ENCODE assay signal across 15 cellular contexts in genomic region chr1:93016171-93016570, GRCh38. TPM values are rescaled to one million over a fixed set of nuclear protein-coding genes. Genes with fewer than 3 reads are reported as not detected.
DNase-seq lines count a peak whose midpoint lies in the region; ATAC-seq and TF ChIP-seq lines count a peak whose summit lies in the region.
"Had no signal": no experiment of that assay in that cellular context is flagged by ENCODE, and none has a peak within 500 bp of the region (broad histone marks: within the 10 kb centered on the region; RNA-seq: fewer than 3 reads in every experiment).

No MANE protein-coding gene starts in this region.

- no TSS peak for BruUV-seq in Caco-2 (replicated peaks; lab: Mats Ljungman, UMichigan)

- no peaks in the 10 kb centered on the region for H3K9me3 Mint-ChIP-seq in Caco-2 (ENCODE audit: unreplicated experiment)
- H3K9me3 Mint-ChIP-seq in activated T-cell treated with anti-CD3 and anti-CD28 coated beads, Interleukin-2, amount 50 U/mL, for 4 hours: no peaks in the 10 kb centered on the region
- H3K9me3 Mint-ChIP-seq: activated naive CD8-positive, alpha-beta T cell treated with anti-CD3 and anti-CD28 coated beads for 36 hours; endodermal cell had no signal

- DNase-seq in Caco-2 (no peak), M059J (ENCODE audit: low read depth) (peak; percentile 59), fibroblast of lung (ENCODE audit: low read depth in 2 of 2) (peak; percentile 41 to 43), osteoblast (ENCODE audit: insufficient read length, low spot score, missing footprints) (no peak), uterus (no peak), foreskin keratinocyte (no peak), sciatic nerve (ENCODE audit: low spot score) (no peak)
- DNase-seq in activated T-cell treated with anti-CD3 and anti-CD28 coated beads, Interleukin-2, amount 50 U/mL, for 4 hours: no peak
- DNase-seq: activated CD4-positive, alpha-beta T cell treated with anti-CD3 and anti-CD28 coated beads, Interleukin-2, amount 50 U/mL, for 1 hour; activated naive CD8-positive, alpha-beta T cell treated with anti-CD3 and anti-CD28 coated beads for 36 hours; activated T-cell treated with anti-CD3 and anti-CD28 coated beads, Interleukin-2, amount 50 U/mL, for 1 hour; endodermal cell; NCI-H2029; NCI-H526 treated with DMSO at 0.1 percent for 48 hours had no signal

- H3K4me3 ChIP-seq in Caco-2 (ENCODE audit: low read depth, low read length) (no peak overlapping the region), fibroblast of lung (replicated peaks in 1 of 4; ENCODE audit: control extremely low read depth in 1 of 4, insufficient read depth in 1 of 4, low read depth in 3 of 4, low read length in 4 of 4) (no peak overlapping the region), osteoblast (ENCODE audit: insufficient read depth, low read length) (peak overlapping the region; percentile 12), uterus (no peak overlapping the region)

- H3K27ac ChIP-seq in fibroblast of lung (ENCODE audit: insufficient read depth, low read length) (no peak overlapping the region), osteoblast (ENCODE audit: low read depth, low read length) (peak overlapping the region; percentile 26), uterus (no peak overlapping the region), foreskin keratinocyte (no peak overlapping the region)

- no peaks in the 10 kb centered on the region for H3K27me3 Mint-ChIP-seq in Caco-2 (ENCODE audit: insufficient read depth, unreplicated experiment)
- peaks cover 20% of the 10 kb centered on the region for H3K27me3 Mint-ChIP-seq in activated T-cell treated with anti-CD3 and anti-CD28 coated beads, Interleukin-2, amount 50 U/mL, for 4 hours (ENCODE audit: low read depth)

- H3K9ac ChIP-seq in fibroblast of lung (ENCODE audit: insufficient read depth, low read length): no peak overlapping the region

- H3K36me3 ChIP-seq in Caco-2 (ENCODE audit: control insufficient read depth, insufficient read depth, low read length) (no peaks in the 10 kb centered on the region), fibroblast of lung (ENCODE audit: control insufficient read depth, insufficient read depth, low read length) (no peaks in the 10 kb centered on the region), osteoblast (ENCODE audit: insufficient read depth, low read length) (no peaks in the 10 kb centered on the region), uterus (no peaks in the 10 kb centered on the region)

- TF ChIP-seq CTCF in Caco-2 (IDR thresholded peaks at IDR 0.05; ENCODE audit: insufficient read depth in 1 of 2, low read depth in 1 of 2, low read length in 1 of 2, severe bottlenecking in 1 of 2, unreplicated experiment in 1 of 2): no peak
- TF ChIP-seq CTCF in fibroblast of lung (conservative IDR thresholded peaks at IDR 0.05 in 1 of 2, IDR thresholded peaks at IDR 0.05 in 1 of 2; ENCODE audit: low read depth in 1 of 2, low read length in 2 of 2): no peak
- TF ChIP-seq CTCF in osteoblast (IDR thresholded peaks at IDR 0.05; ENCODE audit: extremely low read depth, low read depth, low read length): no peak
- no peak for TF ChIP-seq CTCF in uterus (IDR thresholded peaks at IDR 0.05)
- no peak for TF ChIP-seq CTCF in foreskin keratinocyte (conservative IDR thresholded peaks at IDR 0.05)

- H3K79me2 ChIP-seq in fibroblast of lung (ENCODE audit: control insufficient read depth, insufficient read depth, low read length) (no peaks in the 10 kb centered on the region), osteoblast (ENCODE audit: insufficient read depth, low read length) (no peaks in the 10 kb centered on the region)

- peaks cover 7% of the 10 kb centered on the region for H3K4me1 Mint-ChIP-seq in Caco-2 (ENCODE audit: low read depth, unreplicated experiment)
- no peaks in the 10 kb centered on the region for H3K4me1 Mint-ChIP-seq in activated T-cell treated with anti-CD3 and anti-CD28 coated beads, Interleukin-2, amount 50 U/mL, for 4 hours (ENCODE audit: low read depth)
- H3K4me1 Mint-ChIP-seq: B cell had no signal

- H4K20me1 ChIP-seq in fibroblast of lung (ENCODE audit: control insufficient read depth, extremely low read depth, insufficient read depth, low read length) (no peaks in the 10 kb centered on the region), osteoblast (ENCODE audit: insufficient read depth, low read length) (no peaks in the 10 kb centered on the region)

- POLR2A ChIA-PET in Caco-2 (lab: Charles Lee): no interaction called here

- H3K36me3 Mint-ChIP-seq in Caco-2 (ENCODE audit: insufficient read depth, unreplicated experiment): no peaks in the 10 kb centered on the region
- H3K36me3 Mint-ChIP-seq in activated T-cell treated with anti-CD3 and anti-CD28 coated beads, Interleukin-2, amount 50 U/mL, for 4 hours (ENCODE audit: insufficient read depth): no peaks in the 10 kb centered on the region
- H3K36me3 Mint-ChIP-seq: activated naive CD8-positive, alpha-beta T cell treated with anti-CD3 and anti-CD28 coated beads for 36 hours had no signal

- peak overlapping the region; percentile 48 for H3K4me2 ChIP-seq in fibroblast of lung (ENCODE audit: extremely low read depth, insufficient read depth, low read length)
- H3K4me2 ChIP-seq in osteoblast (ENCODE audit: insufficient read depth, low read length): peak overlapping the region; percentile 37

- H3K27me3 ChIP-seq in Caco-2 (replicated peaks; ENCODE audit: control insufficient read depth, insufficient read depth, low read length) (no peaks in the 10 kb centered on the region), fibroblast of lung (ENCODE audit: control insufficient read depth, insufficient read depth, low read length) (no peaks in the 10 kb centered on the region), osteoblast (ENCODE audit: insufficient read depth, low read length) (peaks cover 30% of the 10 kb centered on the region), uterus (no peaks in the 10 kb centered on the region), foreskin keratinocyte (peaks cover 34% of the 10 kb centered on the region)

- intact Hi-C loops in Caco-2 (cut with micrococcal nuclease; ENCODE audit: unreplicated experiment) (no loop called here), uterus (cut with DNase I; ENCODE audit: low total_unique reads) (no loop called here), sciatic nerve (cut with DNase I) (no loop called here)

- no peak for TF ChIP-seq POLR2A in uterus (IDR thresholded peaks at IDR 0.05)

- H3K4me1 ChIP-seq in Caco-2 (peaks cover 5% of the 10 kb centered on the region), fibroblast of lung (ENCODE audit: control insufficient read depth, extremely low read depth, insufficient read depth, low read length) (peaks cover 5% of the 10 kb centered on the region), osteoblast (ENCODE audit: insufficient read depth, low read length) (peaks cover 17% of the 10 kb centered on the region), uterus (no peaks in the 10 kb centered on the region), foreskin keratinocyte (peaks cover 9% of the 10 kb centered on the region)

- H3K4me3 Mint-ChIP-seq in Caco-2 (ENCODE audit: unreplicated experiment): peak overlapping the region; percentile 22
- no peak overlapping the region for H3K4me3 Mint-ChIP-seq in activated T-cell treated with anti-CD3 and anti-CD28 coated beads, Interleukin-2, amount 50 U/mL, for 4 hours
- H3K4me3 Mint-ChIP-seq: activated naive CD8-positive, alpha-beta T cell treated with anti-CD3 and anti-CD28 coated beads for 36 hours; B cell; endodermal cell had no signal

- CTCF ChIA-PET in Caco-2 (lab: Charles Lee): interaction anchor here (0.8 kb wide), 1 partner anchor 46 kb away, joined by 3 read pairs; no protein-coding TSS in a partner anchor

- H3K27ac Mint-ChIP-seq in Caco-2 (ENCODE audit: unreplicated experiment): no peak overlapping the region
- H3K27ac Mint-ChIP-seq: activated naive CD8-positive, alpha-beta T cell treated with anti-CD3 and anti-CD28 coated beads for 36 hours; B cell; endodermal cell had no signal

- H3K9me3 ChIP-seq in Caco-2 (no peaks in the 10 kb centered on the region), fibroblast of lung (ENCODE audit: control insufficient read depth, insufficient read depth, low read depth, low read length) (no peaks in the 10 kb centered on the region), osteoblast (ENCODE audit: low read depth, low read length) (no peaks in the 10 kb centered on the region), uterus (no peaks in the 10 kb centered on the region)

- no peak for ATAC-seq in activated T-cell treated with anti-CD3 and anti-CD28 coated beads, Interleukin-2, amount 50 U/mL, for 4 hours
- no peak for ATAC-seq in foreskin keratinocyte
- no peak for ATAC-seq in sciatic nerve

- H2AFZ ChIP-seq in fibroblast of lung (ENCODE audit: low read length): no peak overlapping the region
- peak overlapping the region; percentile 4 for H2AFZ ChIP-seq in osteoblast (ENCODE audit: low read length)

RNA-seq across cellular contexts. Expression of gene DIPK1A, which starts 54.9 kb away (rescaled TPM):
- total RNA-seq in Caco-2 (2022) (2.3 and 3.0 TPM in 2 replicates), fibroblast of lung (8.2 and 19.7 TPM in 2 replicates), osteoblast (29.0 and 29.8 TPM in 2 replicates), uterus (10 to 100 TPM; 15.5 to 28.4 (median 20.8) TPM), foreskin keratinocyte (9.9 and 12.3 TPM in 2 replicates), sciatic nerve (6.6 TPM)
- 12.7 and 21.5 TPM in 2 replicates for total RNA-seq in M059J (2014; rRNA removed; shearing (Covaris generic))
- polyA plus RNA-seq in fibroblast of lung (39.1 and 85.7 TPM in 2 replicates), foreskin keratinocyte (6.1 and 8.3 TPM in 2 replicates)
- polyA plus RNA-seq in fibroblast of lung (2012): 23.0 and 47.2 TPM in 2 replicates
- polyA minus RNA-seq in fibroblast of lung (ENCODE audit: low replicate concordance): 1.0 and 3.1 TPM in 2 replicates
- 1 to 10 TPM; 3.6 to 5.3 (median 4.2) TPM for total RNA-seq in activated T-cell treated with anti-CD3 and anti-CD28 coated beads, Interleukin-2, amount 50 U/mL, for 4 hours

Comparison
In these comparisons a context has a peak if more than half of its experiments do, and no peak if none do; other contexts are left out.
1. DNase-seq: peak in M059J (single experiment) and fibroblast of lung (2 of 2); none in Caco-2 (0 of 2), osteoblast (single experiment), uterus (0 of 2), activated T-cell treated with anti-CD3 and anti-CD28 coated beads, Interleukin-2, amount 50 U/mL, for 4 hours (single experiment), foreskin keratinocyte (0 of 2) and sciatic nerve (single experiment).